In the genomic region with DNA sequence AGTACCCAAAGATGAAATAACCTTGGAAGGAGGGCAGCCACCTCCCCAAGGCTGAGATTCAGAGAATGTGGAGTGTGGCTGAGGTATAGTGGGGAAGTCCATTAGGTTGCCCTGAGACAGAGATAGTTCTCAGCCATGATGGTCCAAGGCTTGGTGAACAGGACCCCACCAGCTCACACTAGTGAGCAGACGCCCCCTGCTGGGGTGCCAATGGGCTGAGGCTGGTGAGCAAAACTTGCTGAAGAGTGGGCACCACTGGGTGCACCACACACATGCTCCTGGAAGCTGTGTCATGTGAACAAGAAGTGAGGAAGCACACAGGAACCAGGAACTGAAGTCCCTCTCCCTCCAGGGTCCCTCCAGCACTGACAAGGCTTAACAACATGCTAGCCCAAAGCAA, we compare ENCODE assay signal across 8 cellular contexts. TPM values are rescaled to one million over a fixed set of nuclear protein-coding genes. Genes with fewer than 3 reads are reported as not detected.
DNase-seq lines count a peak whose midpoint lies in the region; ATAC-seq, FAIRE-seq and TF ChIP-seq lines count a peak whose summit lies in the region.

No MANE protein-coding gene starts in this region.

- 0 to 19% (median 7%) methylated on average over 1 of the region's 1 CpG for WGBS in psoas muscle, 3 donors
- WGBS in testis, 2 donors, result 36 to 60% methylated on average over 1 of the region's 1 CpG

- no peak overlapping the region for H3K9ac ChIP-seq in endothelial cell of umbilical vein (replicated peaks; ENCODE audit: extremely low read depth, insufficient read depth, low read length)

- no peaks in the 10 kb centered on the region for H3K27me3 Mint-ChIP-seq in activated CD4-positive, alpha-beta T cell treated with anti-CD3 and anti-CD28 coated beads for 36 hours

- H3K4me3 ChIP-seq in GM12864 (ENCODE audit: low read depth, low read length), result no peak overlapping the region
- no peak overlapping the region for H3K4me3 ChIP-seq in MG63
- no peak overlapping the region for H3K4me3 ChIP-seq in endothelial cell of umbilical vein (replicated peaks in 1 of 3; ENCODE audit: insufficient read depth in 1 of 3, low read depth in 1 of 3, low read length in 3 of 3)
- H3K4me3 ChIP-seq in psoas muscle, result no peak overlapping the region
- no peak overlapping the region for H3K4me3 ChIP-seq in testis

- no peak overlapping the region for H3K4me2 ChIP-seq in endothelial cell of umbilical vein (ENCODE audit: insufficient read depth, low read length)

- DNase-seq in A172 (ENCODE audit: low spot score) (peak; percentile 32), GM12864 (ENCODE audit: low read depth) (no peak), MG63 (peak; percentile 20), endothelial cell of umbilical vein (ENCODE audit: low read depth, low spot score) (peak; percentile 51), psoas muscle (peak in 1 of 2 donors; percentile 30), testis (no peak), mesenteric fat pad (ENCODE audit: low spot score) (no peak)
- peak; percentile 73 for DNase-seq in activated CD4-positive, alpha-beta T cell treated with anti-CD3 and anti-CD28 coated beads for 36 hours

- H3K4me1 Mint-ChIP-seq in activated CD4-positive, alpha-beta T cell treated with anti-CD3 and anti-CD28 coated beads for 36 hours, result no peaks in the 10 kb centered on the region

- no peaks in the 10 kb centered on the region for H4K20me1 ChIP-seq in endothelial cell of umbilical vein (replicated peaks; ENCODE audit: control insufficient read depth, extremely low read depth, insufficient read depth, low read length)

- peak overlapping the region; percentile 71 for H2AFZ ChIP-seq in endothelial cell of umbilical vein (ENCODE audit: low read depth, low read length)

- H3K27ac ChIP-seq in endothelial cell of umbilical vein (ENCODE audit: insufficient read depth, low read depth, low read length) (no peak overlapping the region), psoas muscle (no peak overlapping the region), testis (no peak overlapping the region)

- CTCF ChIA-PET in activated CD4-positive, alpha-beta T cell treated with anti-CD3 and anti-CD28 coated beads for 36 hours (lab: Charles Lee), result interaction anchor here (0.6 to 1.9 kb wide), 5 partner anchors 8 to 317 kb away, joined by 3 to 6 read pairs (median 3); partner anchors contain the start of genes ARMC10, FAM185A and FBXL13
- CTCF ChIA-PET in endothelial cell of umbilical vein (lab: Charles Lee), result interaction anchor here (0.6 to 2.0 kb wide), 10 partner anchors 9 to 317 kb away, joined by 3 to 45 read pairs (median 4); partner anchors contain the start of genes ARMC10, FAM185A and FBXL13

- TF ChIP-seq POLR2A in endothelial cell of umbilical vein (IDR thresholded peaks at IDR 0.05; ENCODE audit: low read depth, low read length) (no peak), testis (IDR thresholded peaks at IDR 0.05) (no peak)

- no peaks in the 10 kb centered on the region for H3K79me2 ChIP-seq in endothelial cell of umbilical vein (ENCODE audit: control insufficient read depth, insufficient read depth, low read length)

- peak; percentile 75 for ATAC-seq in activated CD4-positive, alpha-beta T cell treated with anti-CD3 and anti-CD28 coated beads for 36 hours
- peak in 1 of 4 donors; percentile 55 for ATAC-seq in psoas muscle

- H3K9me3 Mint-ChIP-seq in activated CD4-positive, alpha-beta T cell treated with anti-CD3 and anti-CD28 coated beads for 36 hours (ENCODE audit: low read depth), result no peaks in the 10 kb centered on the region

- H3K36me3 Mint-ChIP-seq in activated CD4-positive, alpha-beta T cell treated with anti-CD3 and anti-CD28 coated beads for 36 hours (ENCODE audit: low read depth), result no peaks in the 10 kb centered on the region

- dilution Hi-C loops in endothelial cell of umbilical vein (cut with MboI; ENCODE audit: extremely low pct_ligation_motif_present, low sequenced_read_pairs), result no loop called here

- H3K27ac Mint-ChIP-seq in activated CD4-positive, alpha-beta T cell treated with anti-CD3 and anti-CD28 coated beads for 36 hours, result no peak overlapping the region

- BruUV-seq in endothelial cell of umbilical vein (replicated peaks; lab: Mats Ljungman, UMichigan), result no TSS peak

- intact Hi-C loops in activated CD4-positive, alpha-beta T cell treated with anti-CD3 and anti-CD28 coated beads for 36 hours (cut with DNase I, micrococcal nuclease), result loop anchor here in 1 of 2 experiments (2.0 kb wide), 1 partner anchor 307 kb away; no protein-coding TSS in a partner anchor
- intact Hi-C loops in endothelial cell of umbilical vein (cut with micrococcal nuclease), result no loop called here
- intact Hi-C loops in psoas muscle (cut with DNase I), result no loop called here
- intact Hi-C loops in testis (cut with DNase I; ENCODE audit: low total_unique reads), result no loop called here

- TF ChIP-seq CTCF in GM12864 (IDR thresholded peaks at IDR 0.05; ENCODE audit: low read depth, low read length, missing control alignments) (peak; percentile 78), endothelial cell of umbilical vein (IDR thresholded peaks at IDR 0.05; ENCODE audit: extremely low read depth in 1 of 2, insufficient read depth in 1 of 2, low read depth in 1 of 2, low read length in 2 of 2) (peak; percentile 77 to 79), psoas muscle (IDR thresholded peaks at IDR 0.05) (peak; percentile 30), testis (IDR thresholded peaks at IDR 0.05) (no peak)

- FAIRE-seq in endothelial cell of umbilical vein (lab: Jason Lieb, UNC), result peak; percentile 76

- H3K36me3 ChIP-seq in MG63 (no peaks in the 10 kb centered on the region), endothelial cell of umbilical vein (ENCODE audit: control insufficient read depth in 2 of 2, extremely low read depth in 1 of 2, insufficient read depth in 2 of 2, low read length in 2 of 2) (no peaks in the 10 kb centered on the region), psoas muscle (ENCODE audit: insufficient read depth in 1 of 2, low read depth in 1 of 2) (no peaks in the 10 kb centered on the region), testis (ENCODE audit: low read depth, missing control alignments) (no peaks in the 10 kb centered on the region)

- H3K27me3 ChIP-seq in MG63 (no peaks in the 10 kb centered on the region), endothelial cell of umbilical vein (ENCODE audit: control insufficient read depth in 2 of 2, insufficient read depth in 2 of 2, low read length in 2 of 2) (no peaks in the 10 kb centered on the region), psoas muscle (ENCODE audit: insufficient read depth in 3 of 3, low read length in 2 of 3) (no peaks in the 10 kb centered on the region), testis (no peaks in the 10 kb centered on the region)

- H3K4me3 Mint-ChIP-seq in activated CD4-positive, alpha-beta T cell treated with anti-CD3 and anti-CD28 coated beads for 36 hours, result no peak overlapping the region

- POLR2A ChIA-PET in activated CD4-positive, alpha-beta T cell treated with anti-CD3 and anti-CD28 coated beads for 36 hours (lab: Charles Lee), result no interaction called here
- POLR2A ChIA-PET in endothelial cell of umbilical vein (lab: Charles Lee), result interaction anchor here (0.7 kb wide), 1 partner anchor 9 kb away, joined by 3 read pairs; the partner anchor contains the start of genes ARMC10 and FBXL13

- no peaks in the 10 kb centered on the region for H3K9me1 ChIP-seq in endothelial cell of umbilical vein (replicated peaks; ENCODE audit: control insufficient read depth, extremely low read depth, insufficient read depth, low read length)

- H3K4me1 ChIP-seq in endothelial cell of umbilical vein (ENCODE audit: control insufficient read depth, extremely low read depth, insufficient read depth, low read length), result peaks cover 8% of the 10 kb centered on the region
- H3K4me1 ChIP-seq in psoas muscle, result no peaks in the 10 kb centered on the region
- H3K4me1 ChIP-seq in testis, result no peaks in the 10 kb centered on the region

- no peaks in the 10 kb centered on the region for H3K9me3 ChIP-seq in MG63
- H3K9me3 ChIP-seq in endothelial cell of umbilical vein (replicated peaks; ENCODE audit: control insufficient read depth, insufficient read depth, low read length), result no peaks in the 10 kb centered on the region
- H3K9me3 ChIP-seq in psoas muscle, result no peaks in the 10 kb centered on the region
- H3K9me3 ChIP-seq in testis, result no peaks in the 10 kb centered on the region

RNA-seq across cellular contexts. Expression of gene FBXL13, which starts 8.9 kb away (rescaled TPM):
- 1.5 and 2.9 TPM in 2 replicates for total RNA-seq in A172 (2014; rRNA removed; shearing (Covaris generic))
- total RNA-seq in MG63 (2014; rRNA removed; shearing (Covaris generic); ENCODE audit: low replicate concordance), result 0.25 and 1.3 TPM in 2 replicates
- total RNA-seq in activated CD4-positive, alpha-beta T cell treated with anti-CD3 and anti-CD28 coated beads for 36 hours, result under 1 TPM; 0.32 to 0.83 TPM
- total RNA-seq in endothelial cell of umbilical vein, result 4.6 and 5.2 TPM in 2 replicates
- polyA plus RNA-seq in endothelial cell of umbilical vein, result 3.9 and 4.0 TPM in 2 replicates
- 3.8 and 4.2 TPM in 2 replicates for polyA plus RNA-seq in endothelial cell of umbilical vein (2011; cell fraction: cytosol; rRNA removed)
- 7.8 and 8.3 TPM in 2 replicates for polyA plus RNA-seq in endothelial cell of umbilical vein (2011; cell fraction: nucleus; rRNA removed)
- 7.1 and 17.6 TPM in 2 replicates for polyA plus RNA-seq in endothelial cell of umbilical vein (2012)
- polyA minus RNA-seq in endothelial cell of umbilical vein, result 13.0 and 20.7 TPM in 2 replicates
- polyA minus RNA-seq in endothelial cell of umbilical vein (2011; cell fraction: cytosol; rRNA and poly(A)+ RNA removed), result not detected
- polyA minus RNA-seq in endothelial cell of umbilical vein (2011; cell fraction: nucleus; rRNA and poly(A)+ RNA removed), result 35.0 and 49.6 TPM in 2 replicates
- under 1 TPM in 3 of 4 donors, not detected in 1; 0.42 to 0.52 (median 0.49) TPM for total RNA-seq in psoas muscle
- under 1 TPM; 0.13 to 0.14 (median 0.14) TPM for polyA plus RNA-seq in psoas muscle
- total RNA-seq in testis, result 10 to 100 TPM; 21.1 to 38.8 TPM
- polyA plus RNA-seq in testis (ENCODE audit: insufficient read depth, low read depth, low replicate concordance), result 28.6 TPM
- total RNA-seq in mesenteric fat pad, result 0.55 TPM

RNA-seq across cellular contexts. Expression of gene ARMC10, which starts 9.3 kb away (rescaled TPM):
- total RNA-seq in A172 (2014; rRNA removed; shearing (Covaris generic)), result 73.4 and 75.3 TPM in 2 replicates
- 32.3 and 65.6 TPM in 2 replicates for total RNA-seq in MG63 (2014; rRNA removed; shearing (Covaris generic); ENCODE audit: low replicate concordance)
- 10 to 100 TPM; 42.6 to 50.1 TPM for total RNA-seq in activated CD4-positive, alpha-beta T cell treated with anti-CD3 and anti-CD28 coated beads for 36 hours
- total RNA-seq in endothelial cell of umbilical vein (29.8 and 39.2 TPM in 2 replicates), psoas muscle (10 to 100 TPM; 21.5 to 26.0 (median 24.1) TPM), testis (10 to 100 TPM; 61.7 to 64.4 TPM), mesenteric fat pad (34.2 TPM)
- polyA plus RNA-seq in endothelial cell of umbilical vein (14.1 and 16.6 TPM in 2 replicates), psoas muscle (10 to 100 TPM; 12.6 to 24.2 (median 23.9) TPM), testis (ENCODE audit: insufficient read depth, low read depth, low replicate concordance) (31.2 TPM)
- polyA plus RNA-seq in endothelial cell of umbilical vein (2011; cell fraction: cytosol; rRNA removed), result 23.3 and 24.2 TPM in 2 replicates
- 13.3 and 17.1 TPM in 2 replicates for polyA plus RNA-seq in endothelial cell of umbilical vein (2011; cell fraction: nucleus; rRNA removed)
- 33.1 and 41.9 TPM in 2 replicates for polyA plus RNA-seq in endothelial cell of umbilical vein (2012)
- polyA minus RNA-seq in endothelial cell of umbilical vein, result 10.9 and 18.5 TPM in 2 replicates
- 42.4 TPM for polyA minus RNA-seq in endothelial cell of umbilical vein (2011; cell fraction: cytosol; rRNA and poly(A)+ RNA removed)
- 10.7 and 15.9 TPM in 2 replicates for polyA minus RNA-seq in endothelial cell of umbilical vein (2011; cell fraction: nucleus; rRNA and poly(A)+ RNA removed)

Comparison
In these comparisons a context has a peak if more than half of its experiments do, and no peak if none do; other contexts are left out.
1. DNase-seq: peak in A172 (single experiment), MG63 (single experiment), activated CD4-positive, alpha-beta T cell treated with anti-CD3 and anti-CD28 coated beads for 36 hours (single experiment) and endothelial cell of umbilical vein (single experiment); none in GM12864 (single experiment), testis (single experiment) and mesenteric fat pad (single experiment).
2. CTCF ChIP-seq: peak in GM12864 (single experiment), endothelial cell of umbilical vein (2 of 2) and psoas muscle (single experiment); none in testis (0 of 3).